In genomic region chr13:30719521-30719914, GRCh38 we compare ENCODE assay signal across 21 cellular contexts. TPM values are rescaled to one million over a fixed set of nuclear protein-coding genes. Genes with fewer than 3 reads are reported as not detected.
A peak's percentile ranks its signal among the peaks of the same experiment; 100 is the strongest.
DNase-seq lines count a peak whose midpoint lies in the region; ATAC-seq and TF ChIP-seq lines count a peak whose summit lies in the region.
"Had no signal": no experiment of that assay in that cellular context is flagged by ENCODE, and none has a peak within 500 bp of the region (broad histone marks: within the 10 kb centered on the region; RNA-seq: fewer than 3 reads in every experiment).

No MANE protein-coding gene starts in this region.

- H3K27me3 ChIP-seq in ACC112 (ENCODE audit: insufficient read depth, low read length) (no peaks in the 10 kb centered on the region), GM23248 (replicated peaks; ENCODE audit: insufficient read depth) (no peaks in the 10 kb centered on the region), SK-N-SH (ENCODE audit: insufficient read depth) (no peaks in the 10 kb centered on the region)
- H3K27me3 ChIP-seq in CD4-positive, alpha-beta T cell (ENCODE audit: control insufficient read depth, insufficient read depth, low read length), result no peaks in the 10 kb centered on the region
- H3K27me3 ChIP-seq: upper lobe of right lung had no signal

- intact Hi-C loops in CD4-positive, alpha-beta T cell (cut with DNase I, micrococcal nuclease), result no loop called here

- CTCF ChIA-PET in SK-N-SH (lab: Yijun Ruan, JAX), result interaction anchor here (0.9 to 1.4 kb wide), 3 partner anchors 8 to 1212 kb away, joined by 3 read pairs; no protein-coding TSS in a partner anchor
- CTCF ChIA-PET in CD4-positive, alpha-beta T cell (lab: Charles Lee), result no interaction called here

- H3K36me3 Mint-ChIP-seq in CD4-positive, alpha-beta T cell (ENCODE audit: low read depth), result no peaks in the 10 kb centered on the region

- no peaks in the 10 kb centered on the region for H3K27me3 Mint-ChIP-seq in CD4-positive, alpha-beta T cell

- peak overlapping the region; percentile 90 for H3K27ac ChIP-seq in ACC112 (ENCODE audit: low read depth, low read length)
- peak overlapping the region; percentile 64 for H3K27ac ChIP-seq in GM23248
- peak overlapping the region in 1 of 2 experiments; percentile 73; a peak in 2 of 4 replicates for H3K27ac ChIP-seq in SK-N-SH (ENCODE audit: low read depth in 2 of 2, low read length in 1 of 2)
- H3K27ac ChIP-seq in CD4-positive, alpha-beta T cell (ENCODE audit: low read depth, low read length), result no peak overlapping the region
- H3K27ac ChIP-seq: KMS-11, lower lobe of right lung, upper lobe of right lung, WERI-Rb-1 had no signal

- no peaks in the 10 kb centered on the region for H4K20me1 ChIP-seq in GM23248 (ENCODE audit: insufficient read depth)
- H4K20me1 ChIP-seq in SK-N-SH (ENCODE audit: insufficient read depth), result no peaks in the 10 kb centered on the region

- H3K9me3 ChIP-seq in GM23248 (ENCODE audit: low read depth), result no peaks in the 10 kb centered on the region
- H3K9me3 ChIP-seq in SK-N-SH, result no peaks in the 10 kb centered on the region
- H3K9me3 ChIP-seq in CD4-positive, alpha-beta T cell (ENCODE audit: control insufficient read depth, low read length), result no peaks in the 10 kb centered on the region
- H3K9me3 ChIP-seq: lower lobe of right lung, upper lobe of right lung had no signal

- H3K9me3 Mint-ChIP-seq in CD4-positive, alpha-beta T cell, result no peaks in the 10 kb centered on the region

- no peak overlapping the region for H3K27ac Mint-ChIP-seq in CD4-positive, alpha-beta T cell

- no peak for ATAC-seq in CD4-positive, alpha-beta T cell (ENCODE audit: poor library complexity)

- TF ChIP-seq CTCF in SK-N-SH (IDR thresholded peaks at IDR 0.05), result no peak
- TF ChIP-seq CTCF in CD4-positive, alpha-beta T cell (IDR thresholded peaks at IDR 0.05), result no peak

- H3K4me3 Mint-ChIP-seq in CD4-positive, alpha-beta T cell, result no peak overlapping the region

- H3K4me1 Mint-ChIP-seq in CD4-positive, alpha-beta T cell (ENCODE audit: low read depth), result no peaks in the 10 kb centered on the region

- in situ Hi-C loops in GM23248 (cut with MboI), result no loop called here

- H3K36me3 ChIP-seq in ACC112 (ENCODE audit: insufficient read depth, low read length) (no peaks in the 10 kb centered on the region), GM23248 (ENCODE audit: low read depth) (no peaks in the 10 kb centered on the region), SK-N-SH (replicated peaks in 1 of 2; ENCODE audit: control insufficient read depth in 1 of 2, insufficient read depth in 2 of 2, low read length in 1 of 2) (no peaks in the 10 kb centered on the region)
- H3K36me3 ChIP-seq: lower lobe of right lung, upper lobe of right lung, WERI-Rb-1 had no signal

- H2AFZ ChIP-seq in ACC112 (ENCODE audit: low read length, unreplicated experiment), result peak overlapping the region; percentile 40
- no peak overlapping the region for H2AFZ ChIP-seq in GM23248
- no peak overlapping the region for H2AFZ ChIP-seq in SK-N-SH (ENCODE audit: low read depth)

- H3K9me2 ChIP-seq in GM23248 (ENCODE audit: insufficient read depth) (no peaks in the 10 kb centered on the region), SK-N-SH (no peaks in the 10 kb centered on the region)

- TF ChIP-seq EP300 in SK-N-SH (IDR thresholded peaks at IDR 0.05; ENCODE audit: borderline replicate concordance in 1 of 2, low read depth in 1 of 2, low read length in 1 of 2), result no peak

- H3K4me2 ChIP-seq in GM23248 (ENCODE audit: unreplicated experiment) (peak overlapping the region; percentile 61), SK-N-SH (peak overlapping the region; percentile 51; the same call in 1 of the 2 replicates)
- H3K4me2 ChIP-seq: KMS-11 had no signal

- POLR2A ChIA-PET in SK-N-SH (lab: Yijun Ruan, JAX), result no interaction called here
- POLR2A ChIA-PET in CD4-positive, alpha-beta T cell (lab: Charles Lee), result interaction anchor here (1.0 kb wide), 1 partner anchor 19 kb away, joined by 3 read pairs; no protein-coding TSS in a partner anchor

- no peak for DNase-seq in GM23248
- DNase-seq in SK-N-SH, result no peak
- peak; percentile 41 for DNase-seq in kidney glomerular epithelial cell (lab: John Stamatoyannopoulos, UW)
- no peak for DNase-seq in CD4-positive, alpha-beta T cell
- no peak for DNase-seq in islet precursor cell
- DNase-seq in NCI-H146 treated with DMSO at 0.1 percent for 48 hours (lab: John Stamatoyannopoulos, UW; ENCODE audit: unreplicated experiment), result no peak
- DNase-seq in OCI-M2 (lab: John Stamatoyannopoulos, UW; ENCODE audit: unreplicated experiment), result no peak
- DNase-seq: activated CD4-positive, alpha-beta T cell treated with anti-CD3 and anti-CD28 coated beads, Interleukin-2, amount 50 U/mL, for 1 hour; activated naive CD4-positive, alpha-beta T cell treated with anti-CD3 and anti-CD28 coated beads, Interleukin-2, amount 50 U/mL, for 16 hours; amygdala; lower lobe of right lung; NCI-H1694 treated with DMSO at 0.1 percent for 48 hours; nucleus accumbens; stimulated activated CD4-positive, alpha-beta T cell treated with anti-CD3 and anti-CD28 coated beads, Interleukin-1b, Interleukin-23, amount 100 ng/mL, for 48 hours; T-helper 9 cell; upper lobe of right lung; WERI-Rb-1 had no signal

- H3K4me3 ChIP-seq in ACC112 (ENCODE audit: low read depth, low read length) (peak overlapping the region; percentile 29; the same call in 1 of the 2 replicates), GM23248 (no peak overlapping the region), SK-N-SH (ENCODE audit: low read depth in 2 of 2, low read length in 1 of 2) (no peak overlapping the region)
- H3K4me3 ChIP-seq: lower lobe of right lung, skin epidermis, upper lobe of right lung had no signal

- peaks cover 21% of the 10 kb centered on the region for H3F3A ChIP-seq in GM23248 (ENCODE audit: insufficient read depth)
- peaks cover 10% of the 10 kb centered on the region for H3F3A ChIP-seq in SK-N-SH (replicated peaks; ENCODE audit: insufficient read depth)

- H3K4me1 ChIP-seq in ACC112 (ENCODE audit: control insufficient read depth, insufficient read depth, low read length, unreplicated experiment) (peaks cover 46% of the 10 kb centered on the region), GM23248 (ENCODE audit: insufficient read depth) (peaks cover 26% of the 10 kb centered on the region), SK-N-SH (ENCODE audit: control insufficient read depth in 1 of 2, insufficient read depth in 2 of 2, low read depth in 1 of 2, low read length in 1 of 2) (peaks cover 0 to 14% of the 10 kb centered on the region in 2 experiments; a peak in 1 of 4 replicates)

- H3K79me2 ChIP-seq in ACC112 (ENCODE audit: control insufficient read depth, insufficient read depth, low read length, unreplicated experiment) (no peaks in the 10 kb centered on the region), GM23248 (ENCODE audit: insufficient read depth) (no peaks in the 10 kb centered on the region), SK-N-SH (ENCODE audit: insufficient read depth) (no peaks in the 10 kb centered on the region)

- 85 to 86% methylated on average over 4 of the region's 4 CpGs for WGBS in GM23248 (ENCODE audit: low coverage in 1 of 2, low lambda C conversion rate in 2 of 2, missing lambda C conversion rate in 2 of 2), 2 experiments
- 54% methylated on average over 4 of the region's 4 CpGs for WGBS in SK-N-SH (ENCODE audit: low lambda C conversion rate)

- H3K9ac ChIP-seq in GM23248 (0 out of 2 replicates have a peak overlapping the region, but pooled peaks have one; percentile 14), SK-N-SH (peak overlapping the region; percentile 43; the same call in 1 of the 2 replicates)
- H3K9ac ChIP-seq: KMS-11 had no signal

- no peak for TF ChIP-seq RAD21 in SK-N-SH (IDR thresholded peaks at IDR 0.05; ENCODE audit: low read length)

TF ChIP-seq in SK-N-SH, 30 proteins besides CTCF, POLR2A, EP300 and RAD21:
- TF ChIP-seq IRF3 (IDR thresholded peaks at IDR 0.05; ENCODE audit: low read depth, low read length) (no peak), PBX3 (IDR thresholded peaks at IDR 0.05) (0 out of 2 replicates have a peak, but pooled peaks have one; percentile 10)

RNA-seq across cellular contexts. Expression of gene ALOX5AP, which starts 15.8 kb away (rescaled TPM):
- not detected in 2 replicates for total RNA-seq in GM23248 (2014; rRNA removed; shearing (Covaris generic))
- polyA plus RNA-seq in GM23248 (2016; fragmentation: Nextera tagmentation; extraction: Ambion mirVana) (0.49 and 0.58 TPM in 2 replicates), SK-N-SH (2012; rRNA removed) (1.2 and 1.3 TPM in 2 replicates)
- polyA plus RNA-seq in SK-N-SH (2012; cell fraction: cytosol; rRNA removed), result 0.90 and 1.6 TPM in 2 replicates
- 0.47 and 0.83 TPM in 2 replicates for polyA plus RNA-seq in SK-N-SH (2012; cell fraction: nucleus; rRNA removed)
- 10 to 100 TPM; 16.5 to 19.0 TPM for total RNA-seq in CD4-positive, alpha-beta T cell
- total RNA-seq: A673 had no signal

Comparison
In these comparisons a context has a peak if more than half of its experiments do, and no peak if none do; other contexts are left out.
1. RNA of gene ALOX5AP, which starts 15.8 kb away (total RNA-seq): 16.5 to 19.0 TPM in CD4-positive, alpha-beta T cell; not detected in GM23248; every median in the first group is over 10 times any median in the second.